Comparison of ENCODE assay signal across 8 cellular contexts in the genomic region with DNA sequence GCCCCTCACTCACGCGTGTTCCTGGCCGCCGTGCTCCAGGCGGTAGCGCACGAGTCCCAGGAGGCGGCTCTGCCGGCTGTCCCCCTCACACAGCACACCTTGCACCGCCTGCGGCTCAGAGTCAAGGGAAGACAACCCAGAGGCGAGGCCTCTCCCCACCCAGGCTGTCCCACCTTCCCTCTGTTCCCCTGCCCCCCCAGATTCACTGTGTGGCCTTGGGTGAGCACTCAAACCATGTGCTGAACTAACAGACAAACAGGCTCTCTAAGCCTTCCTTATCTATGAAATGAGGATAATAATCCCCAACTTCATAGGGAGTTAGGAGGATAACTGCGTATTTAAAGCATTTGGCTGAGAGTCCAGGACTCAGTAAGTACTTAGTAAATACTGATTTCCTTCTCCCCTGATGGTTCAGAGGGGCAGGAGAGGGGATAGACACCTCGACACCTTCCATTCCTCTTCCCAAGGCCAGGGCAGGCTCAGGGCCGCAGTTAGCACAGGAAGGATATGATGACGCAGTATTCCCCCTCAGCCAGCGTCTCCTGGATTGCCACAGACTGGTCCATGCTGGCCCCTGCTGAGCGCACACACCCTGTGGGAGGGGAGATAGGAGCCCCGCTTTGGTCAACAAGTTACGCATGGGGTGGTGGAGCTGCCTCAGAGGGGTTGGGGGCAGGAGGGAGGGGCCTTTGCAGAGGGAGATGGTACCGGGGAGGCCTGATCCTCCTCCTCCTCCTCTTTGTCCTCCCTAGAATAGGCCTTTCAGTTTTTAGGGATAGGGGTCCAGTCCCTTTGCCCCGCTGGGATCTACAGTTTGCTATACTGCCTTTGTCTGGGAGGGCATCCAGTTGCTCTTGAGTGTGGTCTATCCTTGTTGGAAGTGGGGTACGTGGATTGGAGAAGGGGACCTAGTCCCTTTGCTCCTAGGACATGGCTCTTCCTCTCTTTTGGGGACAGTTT. TPM values are rescaled to one million over a fixed set of nuclear protein-coding genes. Genes with fewer than 3 reads are reported as not detected.
A peak's percentile ranks its signal among the peaks of the same experiment; 100 is the strongest.
DNase-seq lines count a peak whose midpoint lies in the region; ATAC-seq and TF ChIP-seq lines count a peak whose summit lies in the region.

No MANE protein-coding gene starts in this region.

- H3K36me3 ChIP-seq in neutrophil, result peaks cover 5% of the 10 kb centered on the region

- H3K27ac Mint-ChIP-seq in activated T-helper 1 cell treated with anti-CD3 and anti-CD28 coated beads, Interleukin-12 subunit alpha, Interleukin-12 subunit beta, Interleukin-2, Interleukin-4 antibody, amounts not matched to agents 30 ng/mL and 10 ng/mL and 1 ng/mL, durations not matched to agents 14 hours and 24 hours and 36 hours, result peak overlapping the region; percentile 96

- peak; percentile 12 for ATAC-seq in HG02642 (IDR thresholded peaks at IDR 0.05; ENCODE audit: poor library complexity, unreplicated experiment)

- H3K9me3 Mint-ChIP-seq in activated T-helper 1 cell treated with anti-CD3 and anti-CD28 coated beads, Interleukin-12 subunit alpha, Interleukin-12 subunit beta, Interleukin-2, Interleukin-4 antibody, amounts not matched to agents 30 ng/mL and 10 ng/mL and 1 ng/mL, durations not matched to agents 14 hours and 24 hours and 36 hours, result no peaks in the 10 kb centered on the region

- no peak for TF ChIP-seq CTCF in neutrophil (IDR thresholded peaks at IDR 0.05)

- H3K36me3 Mint-ChIP-seq in activated T-helper 1 cell treated with anti-CD3 and anti-CD28 coated beads, Interleukin-12 subunit alpha, Interleukin-12 subunit beta, Interleukin-2, Interleukin-4 antibody, amounts not matched to agents 30 ng/mL and 10 ng/mL and 1 ng/mL, durations not matched to agents 14 hours and 24 hours and 36 hours (ENCODE audit: low read depth), result peaks cover 2% of the 10 kb centered on the region

- DNase-seq in CMK (ENCODE audit: low read depth) (peak; percentile 85), glomerular visceral epithelial cell (ENCODE audit: extremely low spot score) (peak; percentile 60), NCI-H2171 treated with DMSO at 0.1 percent for 48 hours (lab: John Stamatoyannopoulos, UW) (no peak), NAMALWA (ENCODE audit: low spot score) (no peak)
- no peak for DNase-seq in activated T-helper 1 cell treated with anti-CD3 and anti-CD28 coated beads, Interleukin-12 subunit alpha, Interleukin-12 subunit beta, Interleukin-2, Interleukin-4 antibody, amounts not matched to agents 30 ng/mL and 10 ng/mL and 1 ng/mL, durations not matched to agents 14 hours and 24 hours and 36 hours (ENCODE audit: low spot score)
- DNase-seq in activated CD4-positive, alpha-beta T cell treated with anti-CD3 and anti-CD28 coated beads, Interleukin-2, amount 50 U/mL, for 48 hours, result no peak

- H3K4me3 ChIP-seq in neutrophil (ENCODE audit: low read depth in 1 of 2, low read length in 1 of 2), result peak overlapping the region; percentile 53 to 62

- intact Hi-C loops in activated T-helper 1 cell treated with anti-CD3 and anti-CD28 coated beads, Interleukin-12 subunit alpha, Interleukin-12 subunit beta, Interleukin-2, Interleukin-4 antibody, amounts not matched to agents 30 ng/mL and 10 ng/mL and 1 ng/mL, durations not matched to agents 14 hours and 24 hours and 36 hours (cut with micrococcal nuclease), result loop anchor here (5.0 kb wide), 1 partner anchor 41 kb away; no protein-coding TSS in a partner anchor

- H3K27me3 ChIP-seq in neutrophil, result no peaks in the 10 kb centered on the region

- H3K4me1 Mint-ChIP-seq in activated T-helper 1 cell treated with anti-CD3 and anti-CD28 coated beads, Interleukin-12 subunit alpha, Interleukin-12 subunit beta, Interleukin-2, Interleukin-4 antibody, amounts not matched to agents 30 ng/mL and 10 ng/mL and 1 ng/mL, durations not matched to agents 14 hours and 24 hours and 36 hours (ENCODE audit: low read depth), result peaks cover 14% of the 10 kb centered on the region

- H3K27me3 Mint-ChIP-seq in activated T-helper 1 cell treated with anti-CD3 and anti-CD28 coated beads, Interleukin-12 subunit alpha, Interleukin-12 subunit beta, Interleukin-2, Interleukin-4 antibody, amounts not matched to agents 30 ng/mL and 10 ng/mL and 1 ng/mL, durations not matched to agents 14 hours and 24 hours and 36 hours (ENCODE audit: insufficient read depth), result no peaks in the 10 kb centered on the region

- H3K4me1 ChIP-seq in neutrophil (ENCODE audit: control insufficient read depth in 1 of 2, insufficient read depth in 1 of 2, low read depth in 1 of 2, low read length in 1 of 2), result peaks cover 18 to 20% of the 10 kb centered on the region in 2 experiments

- H3K4me3 Mint-ChIP-seq in activated T-helper 1 cell treated with anti-CD3 and anti-CD28 coated beads, Interleukin-12 subunit alpha, Interleukin-12 subunit beta, Interleukin-2, Interleukin-4 antibody, amounts not matched to agents 30 ng/mL and 10 ng/mL and 1 ng/mL, durations not matched to agents 14 hours and 24 hours and 36 hours, result peak overlapping the region; percentile 91

- H3K9me3 ChIP-seq in neutrophil, result no peaks in the 10 kb centered on the region

- H3K27ac ChIP-seq in neutrophil, result peak overlapping the region; percentile 50

RNA-seq across cellular contexts. Expression of a gene that starts 0.8 kb away (rescaled TPM):
- total RNA-seq in activated T-helper 1 cell treated with anti-CD3 and anti-CD28 coated beads, Interleukin-12 subunit alpha, Interleukin-12 subunit beta, Interleukin-2, Interleukin-4 antibody, amounts not matched to agents 30 ng/mL and 10 ng/mL and 1 ng/mL, durations not matched to agents 14 hours and 24 hours and 36 hours, result 23.6 and 27.2 TPM in 2 replicates

RNA-seq across cellular contexts. Expression of a gene that starts 43.8 kb away (rescaled TPM):
- total RNA-seq in activated T-helper 1 cell treated with anti-CD3 and anti-CD28 coated beads, Interleukin-12 subunit alpha, Interleukin-12 subunit beta, Interleukin-2, Interleukin-4 antibody, amounts not matched to agents 30 ng/mL and 10 ng/mL and 1 ng/mL, durations not matched to agents 14 hours and 24 hours and 36 hours, result 136 and 138 TPM in 2 replicates

RNA-seq across cellular contexts. Expression of a gene that starts 59.3 kb away (rescaled TPM):
- total RNA-seq in activated T-helper 1 cell treated with anti-CD3 and anti-CD28 coated beads, Interleukin-12 subunit alpha, Interleukin-12 subunit beta, Interleukin-2, Interleukin-4 antibody, amounts not matched to agents 30 ng/mL and 10 ng/mL and 1 ng/mL, durations not matched to agents 14 hours and 24 hours and 36 hours, result 32.5 and 35.7 TPM in 2 replicates

Comparison
In these comparisons a context has a peak if more than half of its experiments do, and no peak if none do; other contexts are left out.
1. DNase-seq: peak in CMK (single experiment) and glomerular visceral epithelial cell (single experiment); none in activated T-helper 1 cell treated with anti-CD3 and anti-CD28 coated beads, Interleukin-12 subunit alpha, Interleukin-12 subunit beta, Interleukin-2, Interleukin-4 antibody, amounts not matched to agents 30 ng/mL and 10 ng/mL and 1 ng/mL, durations not matched to agents 14 hours and 24 hours and 36 hours (single experiment), NCI-H2171 treated with DMSO at 0.1 percent for 48 hours (single experiment), NAMALWA (single experiment) and activated CD4-positive, alpha-beta T cell treated with anti-CD3 and anti-CD28 coated beads, Interleukin-2, amount 50 U/mL, for 48 hours (0 of 2).